Comparison of ENCODE assay signal across 8 cellular contexts in genomic region chr13:76667551-76667950, GRCh38.
DNase-seq lines count a peak whose midpoint lies in the region; ATAC-seq and TF ChIP-seq lines count a peak whose summit lies in the region.

No MANE protein-coding gene starts in this region.

- no peak overlapping the region for H3K4me2 ChIP-seq in Karpas-422 (ENCODE audit: low read depth, low read length, poor library complexity, severe bottlenecking)

- H3K27me3 ChIP-seq in Karpas-422 (ENCODE audit: low read length) = 0 out of 2 replicates have a peak, but pooled peaks cover 3% of the 10 kb centered on the region

- H2AFZ ChIP-seq in Karpas-422 (ENCODE audit: low read length) = no peak overlapping the region

- DNase-seq in EH (ENCODE audit: low read depth) = peak; percentile 72
- DNase-seq in Karpas-422 = peak; percentile 59
- DNase-seq in cardiac fibroblast (ENCODE audit: low read depth in 2 of 2) = peak; percentile 83 to 87
- DNase-seq in non-pigmented ciliary epithelial cell (ENCODE audit: low read depth) = peak; percentile 34
- DNase-seq in activated gamma-delta T cell treated with Interleukin-2 at 50 U/mL for 16 hours = no peak

- no peak overlapping the region for H3K9ac ChIP-seq in Karpas-422 (ENCODE audit: low read length)

- H3K4me3 ChIP-seq in Karpas-422 (ENCODE audit: low read length) = no peak overlapping the region
- no peak overlapping the region for H3K4me3 ChIP-seq in cardiac fibroblast (replicated peaks in 1 of 2; ENCODE audit: low read depth in 2 of 2, low read length in 2 of 2)

- no peak overlapping the region for H3K27ac ChIP-seq in Karpas-422 (ENCODE audit: low read length)

- H4K20me1 ChIP-seq in Karpas-422 (ENCODE audit: insufficient read depth, low read depth, low read length) = no peaks in the 10 kb centered on the region; the same call in 1 of the 2 replicates

- peak; percentile 42 for TF ChIP-seq CTCF in cardiac fibroblast (IDR thresholded peaks at IDR 0.05; ENCODE audit: low read depth, low read length)

- H3K9me2 ChIP-seq in Karpas-422 (replicated peaks; ENCODE audit: insufficient read depth, low read length) = no peaks in the 10 kb centered on the region

- no peaks in the 10 kb centered on the region for H3K4me1 ChIP-seq in Karpas-422 (ENCODE audit: low read length)

- H3K79me2 ChIP-seq in Karpas-422 (ENCODE audit: low read length) = no peaks in the 10 kb centered on the region

- ATAC-seq in activated CD4-positive, CD25-positive, alpha-beta regulatory T cell treated with anti-CD3 and anti-CD28 coated beads, Interleukin-2, amount 50 U/mL, for 24 hours = no peak
- ATAC-seq in GM19324 (IDR thresholded peaks at IDR 0.05; ENCODE audit: low FRiP score, unreplicated experiment) = no peak
- ATAC-seq in GM21717 (IDR thresholded peaks at IDR 0.05; ENCODE audit: unreplicated experiment) = no peak

- no peaks in the 10 kb centered on the region for H3K36me3 ChIP-seq in Karpas-422 (ENCODE audit: insufficient read depth, low read length)

- H3K9me3 ChIP-seq in Karpas-422 (ENCODE audit: low read length) = no peaks in the 10 kb centered on the region
